Comparison of ENCODE assay signal across 12 cellular contexts in genomic region chr1:8378202-8378601, GRCh38.
DNase-seq lines count a peak whose midpoint lies in the region; ATAC-seq and TF ChIP-seq lines count a peak whose summit lies in the region.
"Had no signal": no experiment of that assay in that cellular context is flagged by ENCODE, and none has a peak within 500 bp of the region (broad histone marks: within the 10 kb centered on the region; RNA-seq: fewer than 3 reads in every experiment).

No MANE protein-coding gene starts in this region.

- no peak overlapping the region for H3K4ac ChIP-seq in mesenchymal stem cell (ENCODE audit: low read depth in 1 of 2, low read length in 2 of 2)

- H3K23ac ChIP-seq in mesenchymal stem cell (ENCODE audit: low read length in 2 of 2), result no peak overlapping the region

- no peaks in the 10 kb centered on the region for H3K9me3 Mint-ChIP-seq in activated naive CD4-positive, alpha-beta T cell treated with anti-CD3 and anti-CD28 coated beads, Interleukin-2, amount 50 U/mL, for 24 hours
- no peaks in the 10 kb centered on the region for H3K9me3 Mint-ChIP-seq in activated naive CD4-positive, alpha-beta T cell treated with anti-CD3 and anti-CD28 coated beads for 36 hours

- peak overlapping the region in 1 of 2 experiments; percentile 25 for H3K18ac ChIP-seq in mesenchymal stem cell (ENCODE audit: low read depth in 1 of 2, low read length in 2 of 2)

- peak in 1 of 2 donors; percentile 68 for TF ChIP-seq EP300 in tibial nerve (IDR thresholded peaks at IDR 0.05)

- H3K4me2 ChIP-seq in mesenchymal stem cell (ENCODE audit: low read length, poor library complexity, severe bottlenecking), result no peak overlapping the region

- H3K14ac ChIP-seq in mesenchymal stem cell (ENCODE audit: low read length in 2 of 2), result no peak overlapping the region

- H3K79me1 ChIP-seq in mesenchymal stem cell (replicated peaks; ENCODE audit: low read length, poor library complexity, severe bottlenecking), result peaks cover 29% of the 10 kb centered on the region

- CTCF ChIA-PET in activated naive CD4-positive, alpha-beta T cell treated with anti-CD3 and anti-CD28 coated beads for 36 hours (lab: Charles Lee), result interaction anchor here (0.7 kb wide), 1 partner anchor 8 kb away, joined by 4 read pairs; no protein-coding TSS in a partner anchor

- intact Hi-C loops in activated naive CD4-positive, alpha-beta T cell treated with anti-CD3 and anti-CD28 coated beads for 36 hours (cut with micrococcal nuclease), result no loop called here

- H3K9me3 ChIP-seq in mesenchymal stem cell (ENCODE audit: control insufficient read depth, low read length) (no peaks in the 10 kb centered on the region), tibial nerve (no peaks in the 10 kb centered on the region)
- H3K9me3 ChIP-seq: body of pancreas had no signal

- peaks cover 86% of the 10 kb centered on the region for H3K4me1 Mint-ChIP-seq in activated naive CD4-positive, alpha-beta T cell treated with anti-CD3 and anti-CD28 coated beads, Interleukin-2, amount 50 U/mL, for 24 hours
- peaks cover 72% of the 10 kb centered on the region for H3K4me1 Mint-ChIP-seq in activated naive CD4-positive, alpha-beta T cell treated with anti-CD3 and anti-CD28 coated beads for 36 hours (ENCODE audit: low read depth)

- H3K27ac Mint-ChIP-seq in activated naive CD4-positive, alpha-beta T cell treated with anti-CD3 and anti-CD28 coated beads, Interleukin-2, amount 50 U/mL, for 24 hours, result peak overlapping the region; percentile 81
- no peak overlapping the region for H3K27ac Mint-ChIP-seq in activated naive CD4-positive, alpha-beta T cell treated with anti-CD3 and anti-CD28 coated beads for 36 hours

- H3K27ac ChIP-seq in mesenchymal stem cell (ENCODE audit: low read length, poor library complexity, severe bottlenecking), result no peak overlapping the region
- peak overlapping the region; percentile 46 to 91 (median 67) for H3K27ac ChIP-seq in tibial nerve
- H3K27ac ChIP-seq: parathyroid adenoma had no signal

- H3K27me3 Mint-ChIP-seq in activated naive CD4-positive, alpha-beta T cell treated with anti-CD3 and anti-CD28 coated beads, Interleukin-2, amount 50 U/mL, for 24 hours, result no peaks in the 10 kb centered on the region
- H3K27me3 Mint-ChIP-seq in activated naive CD4-positive, alpha-beta T cell treated with anti-CD3 and anti-CD28 coated beads for 36 hours (ENCODE audit: low read depth), result no peaks in the 10 kb centered on the region

- H3K36me3 ChIP-seq in mesenchymal stem cell (ENCODE audit: control insufficient read depth in 1 of 2, insufficient read depth in 2 of 2, low read depth in 1 of 2, low read length in 2 of 2) (peaks cover 22 to 41% of the 10 kb centered on the region in 2 experiments), tibial nerve (no peaks in the 10 kb centered on the region)

- WGBS in mesenchymal stem cell, result 39% methylated on average over 3 of the region's 4 CpGs
- whole genome bisulfite sequencing in tibial nerve, 2 donors, result 29 to 49% methylated on average over 4 of the region's 4 CpGs

- H2BK120ac ChIP-seq in mesenchymal stem cell (ENCODE audit: low read depth, low read length), result no peak overlapping the region

- no peak overlapping the region for H3K9ac ChIP-seq in mesenchymal stem cell (ENCODE audit: low read length)
- H3K9ac ChIP-seq: parathyroid adenoma had no signal

- no peak overlapping the region for H2AFZ ChIP-seq in mesenchymal stem cell (ENCODE audit: low read depth, low read length)
- H2AFZ ChIP-seq: parathyroid adenoma had no signal

- H3K27me3 ChIP-seq in mesenchymal stem cell (ENCODE audit: control insufficient read depth in 1 of 2, insufficient read depth in 1 of 2, low read length in 2 of 2) (no peaks in the 10 kb centered on the region), tibial nerve (no peaks in the 10 kb centered on the region)
- H3K27me3 ChIP-seq: body of pancreas had no signal

- no peak overlapping the region for H3K4me3 ChIP-seq in cardiac fibroblast (replicated peaks in 1 of 2; ENCODE audit: low read depth in 2 of 2, low read length in 2 of 2)
- no peak overlapping the region for H3K4me3 ChIP-seq in mesenchymal stem cell (ENCODE audit: insufficient read depth in 1 of 2, low read depth in 1 of 2, low read length in 2 of 2)
- no peak overlapping the region for H3K4me3 ChIP-seq in tibial nerve
- H3K4me3 ChIP-seq: body of pancreas had no signal

- H3K36me3 Mint-ChIP-seq in activated naive CD4-positive, alpha-beta T cell treated with anti-CD3 and anti-CD28 coated beads, Interleukin-2, amount 50 U/mL, for 24 hours, result peaks cover 9% of the 10 kb centered on the region
- H3K36me3 Mint-ChIP-seq in activated naive CD4-positive, alpha-beta T cell treated with anti-CD3 and anti-CD28 coated beads for 36 hours (ENCODE audit: low read depth), result peaks cover 6% of the 10 kb centered on the region

- no peak overlapping the region for H3K4me3 Mint-ChIP-seq in activated naive CD4-positive, alpha-beta T cell treated with anti-CD3 and anti-CD28 coated beads, Interleukin-2, amount 50 U/mL, for 24 hours
- no peak overlapping the region for H3K4me3 Mint-ChIP-seq in activated naive CD4-positive, alpha-beta T cell treated with anti-CD3 and anti-CD28 coated beads for 36 hours

- no peak overlapping the region for H4K8ac ChIP-seq in mesenchymal stem cell (ENCODE audit: low read length)

- H2BK15ac ChIP-seq in mesenchymal stem cell (ENCODE audit: low read depth, poor library complexity, severe bottlenecking), result no peak overlapping the region

- no peak overlapping the region for H2BK5ac ChIP-seq in mesenchymal stem cell (ENCODE audit: low read depth, low read length, poor library complexity, severe bottlenecking)

- H3K4me1 ChIP-seq in mesenchymal stem cell (ENCODE audit: control insufficient read depth, insufficient read depth, low read depth, low read length) (peaks cover 34% of the 10 kb centered on the region), tibial nerve (peaks cover 0 to 97% (median 72%) of the 10 kb centered on the region in 4 donors)

- no peak overlapping the region for H2BK12ac ChIP-seq in mesenchymal stem cell (ENCODE audit: low read length in 2 of 2)

- H2AK5ac ChIP-seq in mesenchymal stem cell (ENCODE audit: low read length, severe bottlenecking), result no peak overlapping the region

- H4K91ac ChIP-seq in mesenchymal stem cell (ENCODE audit: low read length), result no peak overlapping the region

- ATAC-seq in GM19395 (IDR thresholded peaks at IDR 0.05; ENCODE audit: unreplicated experiment), result no peak
- ATAC-seq: body of pancreas had no signal

- no peak for DNase-seq in activated naive CD4-positive, alpha-beta T cell treated with anti-CD3 and anti-CD28 coated beads for 36 hours
- peak; percentile 40 to 64 for DNase-seq in cardiac fibroblast (ENCODE audit: low read depth in 2 of 2)
- DNase-seq in mesenchymal stem cell, result peak; percentile 59
- peak in 1 of 2 donors; percentile 50 for DNase-seq in tibial nerve (ENCODE audit: low spot score in 2 of 2)
- no peak for DNase-seq in DMS53 (lab: John Stamatoyannopoulos, UW)
- no peak for DNase-seq in kidney tubule cell (ENCODE audit: low spot score)
- DNase-seq: activated CD4-positive, CD25-positive, alpha-beta regulatory T cell; NCI-H526 had no signal

- TF ChIP-seq CTCF in cardiac fibroblast (IDR thresholded peaks at IDR 0.05; ENCODE audit: low read depth, low read length) (no peak), tibial nerve (IDR thresholded peaks at IDR 0.05) (no peak)

- TF ChIP-seq POLR2A in tibial nerve (IDR thresholded peaks at IDR 0.05), result no peak

Comparison
In these comparisons a context has a peak if more than half of its experiments do, and no peak if none do; other contexts are left out.
1. DNase-seq: peak in cardiac fibroblast (2 of 2) and mesenchymal stem cell (single experiment); none in activated naive CD4-positive, alpha-beta T cell treated with anti-CD3 and anti-CD28 coated beads for 36 hours (single experiment), DMS53 (single experiment) and kidney tubule cell (single experiment).